In genomic region chr3:138914870-138915502, GRCh38 we compare ENCODE assay signal across 8 cellular contexts. TPM values are rescaled to one million over a fixed set of nuclear protein-coding genes. Genes with fewer than 3 reads are reported as not detected.
DNase-seq lines count a peak whose midpoint lies in the region; ATAC-seq and TF ChIP-seq lines count a peak whose summit lies in the region.

No MANE protein-coding gene starts in this region.

- intact Hi-C loops in natural killer cell (cut with micrococcal nuclease): loop anchor here (1.0 to 2.0 kb wide), 4 partner anchors 80 to 321 kb away; partner anchors contain the start of genes CEP70 and PIK3CB

- no peaks in the 10 kb centered on the region for H3K9me3 Mint-ChIP-seq in natural killer cell

- H3K36me3 Mint-ChIP-seq in natural killer cell: no peaks in the 10 kb centered on the region

- peak overlapping the region in 1 of 2 donors; percentile 79 for H3K27ac Mint-ChIP-seq in natural killer cell

- H3K36me3 ChIP-seq in Peyer's patch (no peaks in the 10 kb centered on the region), ectodermal cell (ENCODE audit: control insufficient read depth, insufficient read depth, low read length) (no peaks in the 10 kb centered on the region)

- peaks cover 8 to 13% of the 10 kb centered on the region in 2 donors for H3K27me3 Mint-ChIP-seq in natural killer cell (ENCODE audit: low read depth in 2 of 2)

- WGBS in ectodermal cell, 2 experiments: 22 to 23% methylated on average over 19 of the region's 19 CpGs

- H3K27me3 ChIP-seq in Peyer's patch (no peaks in the 10 kb centered on the region), ectodermal cell (ENCODE audit: control insufficient read depth, insufficient read depth, low read length, poor library complexity, severe bottlenecking) (peaks cover 9% of the 10 kb centered on the region)

- ATAC-seq in activated CD4-positive, CD25-positive, alpha-beta regulatory T cell treated with anti-CD3 and anti-CD28 coated beads, Interleukin-2, amount 50 U/mL, for 24 hours: peak; percentile 2
- peak; percentile 1 for ATAC-seq in HG02943 (IDR thresholded peaks at IDR 0.05; ENCODE audit: low read depth, unreplicated experiment)
- ATAC-seq in natural killer cell: peak; percentile 5 to 21 (median 11)

- H3K4me3 ChIP-seq in Peyer's patch (peak overlapping the region; percentile 58 to 79 (median 65)), ectodermal cell (ENCODE audit: insufficient read depth, low read depth, low read length) (peak overlapping the region; percentile 67)

- TF ChIP-seq CTCF in Peyer's patch (IDR thresholded peaks at IDR 0.05) (no peak), natural killer cell (IDR thresholded peaks at IDR 0.05) (no peak)

- H3K9me3 ChIP-seq in Peyer's patch (no peaks in the 10 kb centered on the region), ectodermal cell (ENCODE audit: control insufficient read depth, low read length) (no peaks in the 10 kb centered on the region)

- DNase-seq in activated CD4-positive, CD25-positive, alpha-beta regulatory T cell (lab: John Stamatoyannopoulos, UW): no peak
- DNase-seq in Peyer's patch: no peak
- DNase-seq in natural killer cell: no peak
- no peak for DNase-seq in anterior cingulate cortex (lab: John Stamatoyannopoulos, UW)
- DNase-seq in NCI-H2029 (lab: John Stamatoyannopoulos, UW): no peak

- H3K4me3 Mint-ChIP-seq in natural killer cell: peak overlapping the region; percentile 87

- H3K4me1 Mint-ChIP-seq in natural killer cell: peaks cover 4 to 7% of the 10 kb centered on the region in 2 donors

- H3K4me1 ChIP-seq in Peyer's patch: peaks cover 0 to 11% (median 4%) of the 10 kb centered on the region in 4 donors
- no peaks in the 10 kb centered on the region for H3K4me1 ChIP-seq in ectodermal cell (ENCODE audit: control insufficient read depth, insufficient read depth, low read length)

- peak in 1 of 2 donors; percentile 26 for TF ChIP-seq POLR2A in Peyer's patch (IDR thresholded peaks at IDR 0.05)

- peak overlapping the region; percentile 83 to 96 (median 88) for H3K27ac ChIP-seq in Peyer's patch
- H3K27ac ChIP-seq in ectodermal cell (ENCODE audit: insufficient read depth, low read depth, low read length, poor library complexity, severe bottlenecking): no peak overlapping the region

RNA-seq across cellular contexts. Expression of gene FOXL2, which starts 32.0 kb away (rescaled TPM):
- not detected for total RNA-seq in Peyer's patch
- polyA plus RNA-seq in ectodermal cell (2013, experiment 1 of 4): not detected
- polyA plus RNA-seq in ectodermal cell (2013, experiment 2 of 4): 0.11 TPM
- not detected for polyA plus RNA-seq in ectodermal cell (2013, experiment 3 of 4)
- polyA plus RNA-seq in ectodermal cell (2013, experiment 4 of 4): not detected
- total RNA-seq in natural killer cell: not detected

RNA-seq across cellular contexts. Expression of gene FOXL2NB, which starts 32.0 kb away (rescaled TPM):
- total RNA-seq in Peyer's patch (not detected), natural killer cell (not detected)
- not detected for polyA plus RNA-seq in ectodermal cell (2013, experiment 1 of 4)
- polyA plus RNA-seq in ectodermal cell (2013, experiment 2 of 4): not detected
- polyA plus RNA-seq in ectodermal cell (2013, experiment 3 of 4): not detected
- not detected for polyA plus RNA-seq in ectodermal cell (2013, experiment 4 of 4)
